1 cellular context compared by ENCODE assay signal in the genomic region with DNA sequence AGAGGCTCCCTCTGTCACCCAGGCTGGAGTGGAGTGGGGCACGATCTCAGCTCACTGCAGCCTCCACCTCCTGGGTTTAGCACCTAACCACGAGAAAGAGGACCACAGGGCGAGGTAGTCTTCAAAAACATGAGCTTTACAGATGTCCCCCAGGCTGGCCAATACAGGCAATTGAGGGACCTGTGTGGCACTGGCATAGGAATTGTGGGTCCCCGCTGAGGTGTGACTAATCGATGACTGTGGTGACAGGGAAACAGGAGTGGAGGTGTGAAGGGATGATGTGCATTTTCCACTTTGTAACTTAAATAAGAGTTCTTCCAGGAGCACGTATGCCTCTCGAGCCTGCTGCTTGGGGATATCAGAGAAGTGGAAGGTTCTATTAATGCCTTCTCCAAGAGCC.
TF ChIP-seq lines count a peak whose summit lies in the region.

No MANE protein-coding gene starts in this region.

TF ChIP-seq in K562, 482 proteins besides CTCF, POLR2A, EP300 and RAD21:
- TF ChIP-seq U2AF2 (optimal IDR thresholded peaks at IDR 0.05; ENCODE audit: low read depth, low read length), result no peak
- TF ChIP-seq ZNF561 (CRISPR knock-in tag; conservative IDR thresholded peaks at IDR 0.05), result no peak
- no peak for TF ChIP-seq ZNF589 (CRISPR knock-in tag; IDR thresholded peaks at IDR 0.05; ENCODE audit: low read depth)
- no peak for TF ChIP-seq SMARCC2 (IDR thresholded peaks at IDR 0.05; ENCODE audit: low read depth)
- no peak for TF ChIP-seq ZBTB43 (CRISPR knock-in tag; IDR thresholded peaks at IDR 0.05)
- TF ChIP-seq ZNF212 (CRISPR knock-in tag; IDR thresholded peaks at IDR 0.05), result no peak
- TF ChIP-seq CCNT2 (IDR thresholded peaks at IDR 0.05; ENCODE audit: borderline replicate concordance, extremely low read depth, insufficient read length, low read depth, low read length), result no peak
- no peak for TF ChIP-seq DDX20 (tag; IDR thresholded peaks at IDR 0.05; ENCODE audit: low read depth)
- TF ChIP-seq JUND (IDR thresholded peaks at IDR 0.05; ENCODE audit: borderline replicate concordance, low read depth, low read length), result no peak
- TF ChIP-seq JUND (tag; IDR thresholded peaks at IDR 0.05; ENCODE audit: borderline replicate concordance, low read depth, low read length), result no peak
- TF ChIP-seq MCM7 (IDR thresholded peaks at IDR 0.05), result no peak
- TF ChIP-seq NFE2 (IDR thresholded peaks at IDR 0.05; ENCODE audit: low read depth), result no peak
- no peak for TF ChIP-seq HDAC6 (IDR thresholded peaks at IDR 0.05; ENCODE audit: low read depth, low read length)
- no peak for TF ChIP-seq MLX (CRISPR knock-in tag; conservative IDR thresholded peaks at IDR 0.05)
- no peak for TF ChIP-seq PPARD (CRISPR knock-in tag; IDR thresholded peaks at IDR 0.05)
TF ChIP-seq in K562: peak in this region for 0.
